30 cellular contexts compared by ENCODE assay signal in genomic region chr1:107939256-107939655, GRCh38.
"Had no signal": no experiment of that assay in that cellular context is flagged by ENCODE, and none has a peak within 500 bp of the region (broad histone marks: within the 10 kb centered on the region; RNA-seq: fewer than 3 reads in every experiment).

No MANE protein-coding gene starts in this region.

- H3K4me1 ChIP-seq: parathyroid adenoma, psoas muscle had no signal

- H3K27me3 ChIP-seq: gastrocnemius medialis, hepatocyte, sigmoid colon had no signal

- H3K27ac Mint-ChIP-seq: activated CD4-positive, alpha-beta T cell treated with anti-CD3 and anti-CD28 coated beads, Interleukin-2, amount 10 ng/mL, durations not matched to agents 7 days and 5 days; activated CD8-positive, alpha-beta T cell treated with anti-CD3 and anti-CD28 coated beads for 36 hours; activated T-helper 17 cell treated with anti-CD3 and anti-CD28 coated beads, Interleukin-2, amount 50 U/mL, for 72 hours; stimulated activated effector memory CD8-positive, alpha-beta T cell treated with anti-CD3 and anti-CD28 coated beads, Interleukin-12 subunit alpha, Interleukin-12 subunit beta, amount 100 ng/mL, for 72 hours; stimulated activated naive CD8-positive, alpha-beta T cell treated with anti-CD3 and anti-CD28 coated beads, Interleukin-15, Interleukin-2, amounts not matched to agents 100 ng/mL and 50 ng/mL, for 24 hours; WTC11 had no signal

- H3K9me3 ChIP-seq: gastrocnemius medialis, psoas muscle, sigmoid colon, thoracic aorta had no signal

- H3K27ac ChIP-seq: gastrocnemius medialis, hepatocyte, parathyroid adenoma, psoas muscle, sigmoid colon, thoracic aorta had no signal

- H3K9me3 Mint-ChIP-seq: activated T-cell treated with anti-CD3 and anti-CD28 coated beads, Interleukin-2, amount 50 U/mL, for 4 hours; central memory CD8-positive, alpha-beta T cell; naive B cell; neural crest cell; WTC11 had no signal

- H3K36me3 ChIP-seq: gastrocnemius medialis, sigmoid colon, thoracic aorta had no signal

- H3K27me3 Mint-ChIP-seq: activated CD4-positive, alpha-beta T cell treated with anti-CD3 and anti-CD28 coated beads, Interleukin-2, amount 10 ng/mL, durations not matched to agents 7 days and 5 days; activated CD8-positive, alpha-beta T cell treated with anti-CD3 and anti-CD28 coated beads for 36 hours; activated T-helper 17 cell treated with anti-CD3 and anti-CD28 coated beads, Interleukin-2, amount 50 U/mL, for 72 hours; central memory CD8-positive, alpha-beta T cell; naive B cell; stimulated activated naive CD8-positive, alpha-beta T cell treated with anti-CD3 and anti-CD28 coated beads, Interleukin-15, Interleukin-2, amounts not matched to agents 100 ng/mL and 50 ng/mL, for 24 hours had no signal

- H3K4me3 Mint-ChIP-seq: activated CD4-positive, alpha-beta T cell treated with anti-CD3 and anti-CD28 coated beads, Interleukin-2, amount 10 ng/mL, durations not matched to agents 7 days and 5 days; activated CD8-positive, alpha-beta T cell treated with anti-CD3 and anti-CD28 coated beads for 36 hours; activated T-cell treated with anti-CD3 and anti-CD28 coated beads, Interleukin-2, amount 50 U/mL, for 4 hours; activated T-helper 17 cell treated with anti-CD3 and anti-CD28 coated beads, Interleukin-2, amount 50 U/mL, for 72 hours; central memory CD8-positive, alpha-beta T cell; neural crest cell; stimulated activated effector memory CD8-positive, alpha-beta T cell treated with anti-CD3 and anti-CD28 coated beads, Interleukin-12 subunit alpha, Interleukin-12 subunit beta, amount 100 ng/mL, for 72 hours; stimulated activated naive CD8-positive, alpha-beta T cell treated with anti-CD3 and anti-CD28 coated beads, Interleukin-15, Interleukin-2, amounts not matched to agents 100 ng/mL and 50 ng/mL, for 24 hours; WTC11 had no signal

- DNase-seq: activated CD4-positive, alpha-beta T cell treated with anti-CD3 and anti-CD28 coated beads for 1 hour; activated CD4-positive, alpha-beta T cell treated with anti-CD3 and anti-CD28 coated beads, Interleukin-2, amount 10 ng/mL, durations not matched to agents 7 days and 5 days; activated CD8-positive, alpha-beta T cell treated with anti-CD3 and anti-CD28 coated beads for 36 hours; activated gamma-delta T cell treated with Interleukin-2 at 50 U/mL for 16 hours; activated naive CD4-positive, alpha-beta T cell treated with anti-CD3 and anti-CD28 coated beads, Interleukin-2, amount 50 U/mL, for 16 hours; activated T-cell treated with anti-CD3 and anti-CD28 coated beads, Interleukin-2, amount 50 U/mL, for 4 hours; effector CD8-positive, alpha-beta T cell; erythroblast; gastrocnemius medialis; glutamatergic neuron; kidney; left colon; mammary epithelial cell; naive B cell; occipital lobe; psoas muscle; sigmoid colon; small intestine; stimulated activated CD4-positive, alpha-beta T cell treated with anti-CD3 and anti-CD28 coated beads, Interleukin-4, amount 100 ng/mL, for 24 hours; T-helper 2 cell; trophoblast cell had no signal

- ATAC-seq: activated CD8-positive, alpha-beta T cell treated with anti-CD3 and anti-CD28 coated beads for 36 hours; activated T-cell treated with anti-CD3 and anti-CD28 coated beads, Interleukin-2, amount 50 U/mL, for 4 hours; activated T-helper 17 cell treated with anti-CD3 and anti-CD28 coated beads, Interleukin-2, amount 50 U/mL, for 72 hours; gastrocnemius medialis; left colon; psoas muscle; stimulated activated effector memory CD8-positive, alpha-beta T cell treated with anti-CD3 and anti-CD28 coated beads, Interleukin-12 subunit alpha, Interleukin-12 subunit beta, amount 100 ng/mL, for 72 hours; WTC11 had no signal

- H3K36me3 Mint-ChIP-seq: stimulated activated effector memory CD8-positive, alpha-beta T cell treated with anti-CD3 and anti-CD28 coated beads, Interleukin-12 subunit alpha, Interleukin-12 subunit beta, amount 100 ng/mL, for 72 hours; WTC11 had no signal

- H3K4me3 ChIP-seq: gastrocnemius medialis, hepatocyte, psoas muscle, sigmoid colon, thoracic aorta had no signal
